Comparison of ENCODE assay signal across 1 cellular context in genomic region chr3:46933261-46933660, GRCh38.
TF ChIP-seq lines count a peak whose summit lies in the region.

No MANE protein-coding gene starts in this region.

TF ChIP-seq in H1, 55 proteins besides CTCF, POLR2A, EP300 and RAD21:
- no peak for TF ChIP-seq BCL11A (IDR thresholded peaks at IDR 0.05; ENCODE audit: low read depth in 2 of 2, low read length in 2 of 2)
- TF ChIP-seq CBX8 (IDR thresholded peaks at IDR 0.05; ENCODE audit: borderline replicate concordance, low read depth, low read length) = no peak
- TF ChIP-seq NANOG (IDR thresholded peaks at IDR 0.05; ENCODE audit: insufficient read depth, low read depth, low read length, poor library complexity, severe bottlenecking) = no peak
- TF ChIP-seq CHD1 (IDR thresholded peaks at IDR 0.05; ENCODE audit: low read depth, low read length) = no peak
- no peak for TF ChIP-seq KDM5A (IDR thresholded peaks at IDR 0.05; ENCODE audit: low read length)
- no peak for TF ChIP-seq CEBPB (IDR thresholded peaks at IDR 0.05; ENCODE audit: low read depth, low read length)
- no peak for TF ChIP-seq SIRT6 (IDR thresholded peaks at IDR 0.05; ENCODE audit: low read length)
- TF ChIP-seq YY1 (IDR thresholded peaks at IDR 0.05; ENCODE audit: low read depth, low read length) = no peak
- TF ChIP-seq RNF2 (IDR thresholded peaks at IDR 0.05; ENCODE audit: borderline replicate concordance, low read depth, low read length, missing control alignments, poor library complexity, severe bottlenecking) = no peak
- no peak for TF ChIP-seq KDM1A (IDR thresholded peaks at IDR 0.05; ENCODE audit: borderline replicate concordance, low read length)
- TF ChIP-seq HDAC2 (IDR thresholded peaks at IDR 0.05; ENCODE audit: borderline replicate concordance in 1 of 2, low read depth in 2 of 2, low read length in 2 of 2) = no peak
- TF ChIP-seq POLR2AphosphoS5 (IDR thresholded peaks at IDR 0.05; ENCODE audit: low read depth, low read length) = no peak
- TF ChIP-seq BRCA1 (IDR thresholded peaks at IDR 0.05; ENCODE audit: low read depth, low read length) = no peak
- no peak for TF ChIP-seq KDM4A (IDR thresholded peaks at IDR 0.05; ENCODE audit: low read depth, low read length, severe bottlenecking)
- TF ChIP-seq SP1 (IDR thresholded peaks at IDR 0.05; ENCODE audit: low read depth, low read length) = no peak
- no peak for TF ChIP-seq USF2 (IDR thresholded peaks at IDR 0.05; ENCODE audit: low read length)
- TF ChIP-seq NRF1 (IDR thresholded peaks at IDR 0.05; ENCODE audit: low read depth, low read length) = no peak
- no peak for TF ChIP-seq GABPA (IDR thresholded peaks at IDR 0.05; ENCODE audit: borderline replicate concordance, insufficient read depth, low read length)
